25 cellular contexts compared by ENCODE assay signal in genomic region chr20:11438412-11438811, GRCh38.
DNase-seq lines count a peak whose midpoint lies in the region; ATAC-seq, FAIRE-seq and TF ChIP-seq lines count a peak whose summit lies in the region.
"Had no signal": no experiment of that assay in that cellular context is flagged by ENCODE, and none has a peak within 500 bp of the region (broad histone marks: within the 10 kb centered on the region; RNA-seq: fewer than 3 reads in every experiment).

No MANE protein-coding gene starts in this region.

- TF ChIP-seq POLR2A in HCT116 (IDR thresholded peaks at IDR 0.05; ENCODE audit: borderline replicate concordance, extremely low read depth, insufficient read depth, insufficient read length): no peak

- peaks cover 12% of the 10 kb centered on the region for H3K9me3 ChIP-seq in A673 (ENCODE audit: low read depth, low read length, poor library complexity, severe bottlenecking)
- H3K9me3 ChIP-seq in HCT116 (ENCODE audit: control insufficient read depth in 1 of 2, insufficient read depth in 1 of 2, low read depth in 1 of 2, low read length in 2 of 2): no peaks in the 10 kb centered on the region
- H3K9me3 ChIP-seq in astrocyte (ENCODE audit: insufficient read depth, low read depth, low read length): no peaks in the 10 kb centered on the region
- H3K9me3 ChIP-seq in SK-N-SH: no peaks in the 10 kb centered on the region

- H3K36me3 Mint-ChIP-seq in astrocyte (ENCODE audit: low read depth, unreplicated experiment): peaks cover 7% of the 10 kb centered on the region
- H3K36me3 Mint-ChIP-seq: CD8-positive, alpha-beta T cell had no signal

- H3K4me3 Mint-ChIP-seq in astrocyte (ENCODE audit: unreplicated experiment): no peak overlapping the region
- H3K4me3 Mint-ChIP-seq: CD8-positive, alpha-beta T cell had no signal

- 0 out of 2 replicates have a peak, but pooled peaks have one; percentile 37 for TF ChIP-seq CTCF in A673 (conservative IDR thresholded peaks at IDR 0.05; ENCODE audit: low read depth, low read length)
- TF ChIP-seq CTCF in HCT116 (IDR thresholded peaks at IDR 0.05 in 2 of 3, conservative IDR thresholded peaks at IDR 0.05 in 1 of 3; ENCODE audit: borderline replicate concordance in 1 of 3, insufficient read depth in 1 of 3, low read depth in 2 of 3, low read length in 2 of 3): no peak
- TF ChIP-seq CTCF in astrocyte (IDR thresholded peaks at IDR 0.05; ENCODE audit: insufficient read depth, low read depth, low read length): no peak
- TF ChIP-seq CTCF in SK-N-SH (IDR thresholded peaks at IDR 0.05): no peak

- no peaks in the 10 kb centered on the region for H3K27me3 Mint-ChIP-seq in astrocyte (ENCODE audit: low read depth, unreplicated experiment)

- H3K36me3 ChIP-seq in A673 (ENCODE audit: insufficient read depth, low read length, poor library complexity, severe bottlenecking) (no peaks in the 10 kb centered on the region), HCT116 (ENCODE audit: control insufficient read depth in 1 of 2, insufficient read depth in 2 of 2, low read length in 2 of 2) (no peaks in the 10 kb centered on the region), astrocyte (ENCODE audit: insufficient read depth, low read length) (no peaks in the 10 kb centered on the region), mesendoderm (ENCODE audit: control insufficient read depth, insufficient read depth, low read length) (no peaks in the 10 kb centered on the region), SK-N-SH (replicated peaks in 1 of 2; ENCODE audit: control insufficient read depth in 1 of 2, insufficient read depth in 2 of 2, low read length in 1 of 2) (no peaks in the 10 kb centered on the region)
- H3K36me3 ChIP-seq: BLaER1 treated with 17β-estradiol and CSF1 and Interleukin-3, amounts not matched to agents 10 nM and 100 nM had no signal

- intact Hi-C loops in A673 (cut with micrococcal nuclease; ENCODE audit: unreplicated experiment) (loop anchor here (2.0 kb wide), 1 partner anchor 104 kb away; no protein-coding TSS in a partner anchor), HCT116 (cut with micrococcal nuclease) (no loop called here)

- H4K5ac ChIP-seq in mesendoderm (ENCODE audit: low read length): no peak overlapping the region

- H3K4me1 Mint-ChIP-seq in astrocyte (ENCODE audit: low read depth, unreplicated experiment): peaks cover 10% of the 10 kb centered on the region

- no peak overlapping the region for H2BK5ac ChIP-seq in mesendoderm (ENCODE audit: low read length)

- H3K27me3 ChIP-seq in A673 (replicated peaks; ENCODE audit: insufficient read depth, low read depth, low read length, poor library complexity) (no peaks in the 10 kb centered on the region), HCT116 (ENCODE audit: insufficient read depth, low read length) (no peaks in the 10 kb centered on the region), astrocyte (ENCODE audit: insufficient read depth, low read length) (no peaks in the 10 kb centered on the region), mesendoderm (ENCODE audit: insufficient read depth, low read length, poor library complexity) (no peaks in the 10 kb centered on the region), SK-N-SH (ENCODE audit: insufficient read depth) (no peaks in the 10 kb centered on the region)
- H3K27me3 ChIP-seq: BLaER1 treated with 17β-estradiol and CSF1 and Interleukin-3, amounts not matched to agents 10 nM and 100 nM had no signal

- BruUV-seq in A673 (replicated peaks; lab: Mats Ljungman, UMichigan): no TSS peak
- no TSS peak for BruUV-seq in HCT116 (replicated peaks; lab: Mats Ljungman, UMichigan)

- no peaks in the 10 kb centered on the region for H3K79me1 ChIP-seq in mesendoderm (ENCODE audit: low read length)

- DNase-seq in A673 (ENCODE audit: low spot score) (peak; percentile 65), HCT116 (ENCODE audit: low read depth, low spot score) (no peak), astrocyte (ENCODE audit: low read depth) (no peak), mesendoderm (peak; percentile 60), T-helper 1 cell (no peak), SK-N-SH (no peak), ecto neural progenitor cell (ENCODE audit: low spot score) (no peak)
- DNase-seq: CD8-positive, alpha-beta T cell; DMS153; EL; GF-D8; KBM-7; NCI-H1092; NCI-H1436; NCI-H187 treated with DMSO at 0.1 percent for 48 hours; NCI-H2107; NCI-H2227 treated with DMSO at 0.1 percent for 48 hours; NCI-H510A; NCI-H82; SHP77; SW 1271; T-helper 2 cell had no signal

- peaks cover 11% of the 10 kb centered on the region for H3K9me3 Mint-ChIP-seq in astrocyte (ENCODE audit: unreplicated experiment)

- H3F3A ChIP-seq in SK-N-SH (replicated peaks; ENCODE audit: insufficient read depth): no peaks in the 10 kb centered on the region

- WGBS in mesendoderm (ENCODE audit: extremely low coverage, insufficient coverage, low lambda C conversion rate): no CpG with 5 or more reads among the region's 6 CpGs
- 67% methylated on average over 6 of the region's 6 CpGs for WGBS in SK-N-SH (ENCODE audit: low lambda C conversion rate)

- H3K9ac ChIP-seq in HCT116 (ENCODE audit: low read length) (no peak overlapping the region), astrocyte (ENCODE audit: low read length) (no peak overlapping the region), mesendoderm (ENCODE audit: low read length) (no peak overlapping the region), SK-N-SH (no peak overlapping the region)
- H3K9ac ChIP-seq: BLaER1 treated with 17β-estradiol and CSF1 and Interleukin-3, amounts not matched to agents 10 nM and 100 nM had no signal

- no peak overlapping the region for H2AK5ac ChIP-seq in mesendoderm (ENCODE audit: low read length)

- no peak overlapping the region for H2BK15ac ChIP-seq in mesendoderm (replicated peaks; ENCODE audit: low read depth)

- H4K20me1 ChIP-seq in HCT116 (ENCODE audit: insufficient read depth): no peaks in the 10 kb centered on the region
- no peaks in the 10 kb centered on the region for H4K20me1 ChIP-seq in astrocyte (ENCODE audit: insufficient read depth, low read length)
- no peaks in the 10 kb centered on the region for H4K20me1 ChIP-seq in SK-N-SH (ENCODE audit: insufficient read depth)
- H4K20me1 ChIP-seq: BLaER1 treated with 17β-estradiol and CSF1 and Interleukin-3, amounts not matched to agents 10 nM and 100 nM had no signal

- RAD21 ChIA-PET in HCT116 (lab: Charles Lee; ENCODE audit: low non-redundant PET in 1 of 2, low total read pairs in 2 of 2, uncharacterized antibody in 2 of 2, unreplicated experiment in 2 of 2): no interaction called here

- H3K79me2 ChIP-seq in HCT116 (ENCODE audit: insufficient read depth, low read length) (no peaks in the 10 kb centered on the region), astrocyte (ENCODE audit: insufficient read depth, low read length) (no peaks in the 10 kb centered on the region), mesendoderm (ENCODE audit: control insufficient read depth, insufficient read depth, low read length) (no peaks in the 10 kb centered on the region), SK-N-SH (ENCODE audit: insufficient read depth) (no peaks in the 10 kb centered on the region)

- peak overlapping the region; percentile 34 for H3K27ac Mint-ChIP-seq in astrocyte (ENCODE audit: unreplicated experiment)
- H3K27ac Mint-ChIP-seq: CD8-positive, alpha-beta T cell had no signal

- H3K4me1 ChIP-seq in A673 (ENCODE audit: insufficient read depth, low read length, poor library complexity, severe bottlenecking): peaks cover 21% of the 10 kb centered on the region
- no peaks in the 10 kb centered on the region for H3K4me1 ChIP-seq in HCT116 (ENCODE audit: control insufficient read depth in 1 of 2, insufficient read depth in 2 of 2, low read length in 2 of 2)
- H3K4me1 ChIP-seq in astrocyte (ENCODE audit: insufficient read depth, low read length): no peaks in the 10 kb centered on the region
- no peaks in the 10 kb centered on the region for H3K4me1 ChIP-seq in mesendoderm (ENCODE audit: control insufficient read depth, low read depth, low read length)
- H3K4me1 ChIP-seq in SK-N-SH (ENCODE audit: control insufficient read depth in 1 of 2, insufficient read depth in 2 of 2, low read depth in 1 of 2, low read length in 1 of 2): no peaks in the 10 kb centered on the region; a peak in 2 of 4 replicates

- TF ChIP-seq RAD21 in HCT116 (IDR thresholded peaks at IDR 0.05; ENCODE audit: low read depth) (peak; percentile 34; the same call in 1 of the 2 replicates), SK-N-SH (IDR thresholded peaks at IDR 0.05; ENCODE audit: low read length) (no peak)

- no peak overlapping the region for H3K4ac ChIP-seq in mesendoderm (ENCODE audit: low read depth, low read length)

- POLR2A ChIA-PET in A673 (lab: Charles Lee; ENCODE audit: low non-redundant PET) (no interaction called here), HCT116 (lab: Charles Lee) (no interaction called here), SK-N-SH (lab: Yijun Ruan, JAX) (no interaction called here)

- H3K27ac ChIP-seq in A673 (ENCODE audit: low read depth, low read length, poor library complexity, severe bottlenecking) (no peak overlapping the region), HCT116 (ENCODE audit: low read depth, low read length) (no peak overlapping the region), astrocyte (ENCODE audit: low read depth, low read length) (no peak overlapping the region), mesendoderm (ENCODE audit: low read depth, low read length) (no peak overlapping the region), SK-N-SH (ENCODE audit: low read depth in 2 of 2, low read length in 1 of 2) (no peak overlapping the region)
- H3K27ac ChIP-seq: BLaER1 treated with 17β-estradiol and CSF1 and Interleukin-3, amounts not matched to agents 10 nM and 100 nM had no signal

- FAIRE-seq in astrocyte (lab: Jason Lieb, UNC): no peak
- FAIRE-seq: H54, RCC 7860 had no signal

- no peak overlapping the region for H3K4me2 ChIP-seq in HCT116 (ENCODE audit: low read length)
- H3K4me2 ChIP-seq in astrocyte (ENCODE audit: low read length): no peak overlapping the region
- no peak overlapping the region for H3K4me2 ChIP-seq in mesendoderm (ENCODE audit: low read length)
- no peak overlapping the region for H3K4me2 ChIP-seq in SK-N-SH
- H3K4me2 ChIP-seq: BLaER1 treated with 17β-estradiol and CSF1 and Interleukin-3, amounts not matched to agents 10 nM and 100 nM had no signal

- TF ChIP-seq EP300 in SK-N-SH (IDR thresholded peaks at IDR 0.05; ENCODE audit: borderline replicate concordance in 1 of 2, low read depth in 1 of 2, low read length in 1 of 2): no peak

- H3K4me3 ChIP-seq in A673 (ENCODE audit: low read depth, low read length, poor library complexity, severe bottlenecking) (no peak overlapping the region), HCT116 (replicated peaks in 1 of 2; ENCODE audit: low read depth in 1 of 2, low read length in 2 of 2) (no peak overlapping the region), astrocyte (ENCODE audit: insufficient read depth, low read depth, low read length) (no peak overlapping the region), mesendoderm (ENCODE audit: low read length) (no peak overlapping the region), SK-N-SH (ENCODE audit: low read depth in 2 of 2, low read length in 1 of 2) (no peak overlapping the region)
- H3K4me3 ChIP-seq: BLaER1 treated with 17β-estradiol and CSF1 and Interleukin-3, amounts not matched to agents 10 nM and 100 nM had no signal

- CTCF ChIA-PET in A673 (lab: Charles Lee) (no interaction called here), HCT116 (lab: Charles Lee) (no interaction called here), SK-N-SH (lab: Yijun Ruan, JAX) (no interaction called here)

- no peak overlapping the region for H3K56ac ChIP-seq in mesendoderm (ENCODE audit: low read length)

- H2AFZ ChIP-seq in HCT116 (ENCODE audit: low read depth, low read length, poor library complexity, severe bottlenecking) (no peak overlapping the region), astrocyte (ENCODE audit: low read depth, low read length) (no peak overlapping the region), SK-N-SH (ENCODE audit: low read depth) (no peak overlapping the region)

- ATAC-seq in HCT116: peak; percentile 54
- ATAC-seq: CD8-positive, alpha-beta T cell had no signal

- no peak overlapping the region for H3K18ac ChIP-seq in mesendoderm (ENCODE audit: low read length)

- no peaks in the 10 kb centered on the region for H3K9me2 ChIP-seq in HCT116 (ENCODE audit: insufficient read depth)
- no peaks in the 10 kb centered on the region for H3K9me2 ChIP-seq in SK-N-SH

- no peak overlapping the region for H2BK120ac ChIP-seq in mesendoderm (ENCODE audit: low read depth, low read length)

- H4K8ac ChIP-seq in mesendoderm (ENCODE audit: low read depth, low read length): no peak overlapping the region

- no peak overlapping the region for H3K23ac ChIP-seq in mesendoderm (ENCODE audit: low read length)

Comparison
In these comparisons a context has a peak if more than half of its experiments do, and no peak if none do; other contexts are left out.
1. DNase-seq: peak in A673 (single experiment) and mesendoderm (single experiment); none in HCT116 (single experiment), astrocyte (single experiment), T-helper 1 cell (0 of 5), SK-N-SH (single experiment) and ecto neural progenitor cell (single experiment).